In the genomic region with DNA sequence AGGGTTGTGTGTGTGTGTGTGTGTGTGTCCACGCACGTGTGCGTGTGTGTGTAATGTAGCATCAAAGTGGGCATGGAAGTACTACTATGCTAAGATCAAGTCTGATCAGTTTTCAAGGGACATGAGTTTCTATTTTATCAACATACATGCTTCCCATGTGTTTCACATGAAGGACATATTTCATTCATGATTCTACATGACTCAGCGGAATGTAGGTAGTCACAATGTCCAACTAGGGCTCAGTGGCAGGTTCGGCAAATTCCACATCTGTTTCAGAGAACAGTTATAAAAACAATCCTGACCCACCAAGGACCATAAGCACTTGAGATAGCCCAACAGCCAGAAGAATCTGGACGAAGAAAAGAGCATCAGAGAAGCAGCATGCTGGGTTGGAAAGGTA, we compare ENCODE assay signal across 23 cellular contexts.
A peak's percentile ranks its signal among the peaks of the same experiment; 100 is the strongest.
DNase-seq lines count a peak whose midpoint lies in the region; ATAC-seq, FAIRE-seq and TF ChIP-seq lines count a peak whose summit lies in the region.
"Had no signal": no experiment of that assay in that cellular context is flagged by ENCODE, and none has a peak within 500 bp of the region (broad histone marks: within the 10 kb centered on the region; RNA-seq: fewer than 3 reads in every experiment).

No MANE protein-coding gene starts in this region.

- H3K27me3 ChIP-seq in esophagus squamous epithelium (peaks cover 0 to 9% (median 0%) of the 10 kb centered on the region in 4 donors), heart left ventricle (no peaks in the 10 kb centered on the region)
- H3K27me3 ChIP-seq: BLaER1 treated with 17β-estradiol and CSF1 and Interleukin-3, amounts not matched to agents 10 nM and 100 nM had no signal

- CTCF ChIA-PET in A549 (lab: Yijun Ruan, JAX) = interaction anchor here (0.9 kb wide), 1 partner anchor 148 kb away, joined by 3 read pairs; the partner anchor contains the start of gene SPOCK1

- FAIRE-seq in A549 (lab: Jason Lieb, UNC) = no peak
- FAIRE-seq: A204.1, D721Med, GM12878, GM12892, GM18507 had no signal

- no peak for TF ChIP-seq EP300 in A549 (IDR thresholded peaks at IDR 0.05)

- H3K4me3 ChIP-seq in A549 (no peak overlapping the region), esophagus squamous epithelium (no peak overlapping the region), heart left ventricle (no peak overlapping the region)
- H3K4me3 ChIP-seq: BLaER1 treated with 17β-estradiol and CSF1 and Interleukin-3, amounts not matched to agents 10 nM and 100 nM; GM12878 had no signal

- 70% methylated on average over 6 of the region's 6 CpGs for WGBS in A549 (ENCODE audit: missing lambda C conversion rate)
- 53 to 93% methylated on average over 6 of the region's 6 CpGs for WGBS in esophagus squamous epithelium, 2 donors
- WGBS in heart left ventricle, 4 donors = 61 to 91% (median 77%) methylated on average over 6 of the region's 6 CpGs

- H3K27ac ChIP-seq in A549 = no peak overlapping the region
- H3K27ac ChIP-seq in VCaP = peak overlapping the region; percentile 70
- no peak overlapping the region for H3K27ac ChIP-seq in esophagus squamous epithelium
- H3K27ac ChIP-seq in heart left ventricle = no peak overlapping the region
- H3K27ac ChIP-seq: BLaER1 treated with 17β-estradiol and CSF1 and Interleukin-3, amounts not matched to agents 10 nM and 100 nM; C4-2B had no signal

- no peaks in the 10 kb centered on the region for H3K4me1 ChIP-seq in A549
- no peaks in the 10 kb centered on the region for H3K4me1 ChIP-seq in esophagus squamous epithelium
- H3K4me1 ChIP-seq in heart left ventricle = no peaks in the 10 kb centered on the region
- H3K4me1 ChIP-seq: BLaER1 treated with 17β-estradiol and CSF1 and Interleukin-3, amounts not matched to agents 10 nM and 100 nM; Caco-2 had no signal

- H3K36me3 ChIP-seq in esophagus squamous epithelium (no peaks in the 10 kb centered on the region), heart left ventricle (no peaks in the 10 kb centered on the region)
- H3K36me3 ChIP-seq: BLaER1 treated with 17β-estradiol and CSF1 and Interleukin-3, amounts not matched to agents 10 nM and 100 nM had no signal

- intact Hi-C loops in esophagus squamous epithelium (cut with DNase I) = no loop called here
- intact Hi-C loops in heart left ventricle (cut with DNase I) = loop anchor here in 1 of 10 donors (1.0 kb wide), 1 partner anchor 9 kb away; no protein-coding TSS in a partner anchor

- DNase-seq in A549 (ENCODE audit: low read depth in 1 of 2, low spot score in 1 of 2) (no peak), EH (ENCODE audit: low read depth) (peak; percentile 7), omental fat pad (ENCODE audit: low spot score) (no peak), HUDEP-2 (lab: John Stamatoyannopoulos, UW; ENCODE audit: unreplicated experiment in 76 of 76) (no peak), esophagus squamous epithelium (lab: John Stamatoyannopoulos, UW) (no peak), heart left ventricle (no peak)
- DNase-seq in activated CD8-positive, alpha-beta memory T cell treated with anti-CD3 and anti-CD28 coated beads, Interleukin-2, amount 50 U/mL, for 48 hours = no peak
- DNase-seq: 8988T; AML-193; Caco-2; Calu3; CD4-positive, alpha-beta T cell; CD8-positive, alpha-beta T cell; EL; GDM1 had no signal

- POLR2A ChIA-PET in A549 (lab: Yijun Ruan, JAX) = no interaction called here

- no peaks in the 10 kb centered on the region for H3K9me3 ChIP-seq in A549
- no peaks in the 10 kb centered on the region for H3K9me3 ChIP-seq in esophagus squamous epithelium
- no peaks in the 10 kb centered on the region for H3K9me3 ChIP-seq in heart left ventricle
- H3K9me3 ChIP-seq: BLaER1 treated with 17β-estradiol and CSF1 and Interleukin-3, amounts not matched to agents 10 nM and 100 nM; Caco-2 had no signal

- TF ChIP-seq POLR2A in A549 (IDR thresholded peaks at IDR 0.05; ENCODE audit: low read length) (no peak), esophagus squamous epithelium (IDR thresholded peaks at IDR 0.05) (no peak), heart left ventricle (IDR thresholded peaks at IDR 0.05) (no peak)

- H3K4me2 ChIP-seq in A549 = no peak overlapping the region
- H3K4me2 ChIP-seq: BLaER1 treated with 17β-estradiol and CSF1 and Interleukin-3, amounts not matched to agents 10 nM and 100 nM had no signal

- no peak for TF ChIP-seq RAD21 in A549 (conservative IDR thresholded peaks at IDR 0.05 in 1 of 2, IDR thresholded peaks at IDR 0.05 in 1 of 2)

- TF ChIP-seq CTCF in A549 (IDR thresholded peaks at IDR 0.05) (no peak), VCaP (conservative IDR thresholded peaks at IDR 0.05) (no peak), omental fat pad (IDR thresholded peaks at IDR 0.05) (no peak), esophagus squamous epithelium (IDR thresholded peaks at IDR 0.05) (no peak), heart left ventricle (IDR thresholded peaks at IDR 0.05) (no peak)

- ATAC-seq in A549 = no peak
- ATAC-seq in omental fat pad (ENCODE audit: low FRiP score) = peak; percentile 25
- no peak for ATAC-seq in heart left ventricle
- ATAC-seq: CD8-positive, alpha-beta T cell; GM12878 had no signal

TF ChIP-seq in A549, 52 proteins besides CTCF, POLR2A, EP300 and RAD21:
- TF ChIP-seq MAFK (IDR thresholded peaks at IDR 0.05; ENCODE audit: partially characterized antibody) (peak; percentile 84), NFE2L2 (conservative IDR thresholded peaks at IDR 0.05; ENCODE audit: low read length) (peak; percentile 49)
- TF ChIP-seq, protein P1, sequence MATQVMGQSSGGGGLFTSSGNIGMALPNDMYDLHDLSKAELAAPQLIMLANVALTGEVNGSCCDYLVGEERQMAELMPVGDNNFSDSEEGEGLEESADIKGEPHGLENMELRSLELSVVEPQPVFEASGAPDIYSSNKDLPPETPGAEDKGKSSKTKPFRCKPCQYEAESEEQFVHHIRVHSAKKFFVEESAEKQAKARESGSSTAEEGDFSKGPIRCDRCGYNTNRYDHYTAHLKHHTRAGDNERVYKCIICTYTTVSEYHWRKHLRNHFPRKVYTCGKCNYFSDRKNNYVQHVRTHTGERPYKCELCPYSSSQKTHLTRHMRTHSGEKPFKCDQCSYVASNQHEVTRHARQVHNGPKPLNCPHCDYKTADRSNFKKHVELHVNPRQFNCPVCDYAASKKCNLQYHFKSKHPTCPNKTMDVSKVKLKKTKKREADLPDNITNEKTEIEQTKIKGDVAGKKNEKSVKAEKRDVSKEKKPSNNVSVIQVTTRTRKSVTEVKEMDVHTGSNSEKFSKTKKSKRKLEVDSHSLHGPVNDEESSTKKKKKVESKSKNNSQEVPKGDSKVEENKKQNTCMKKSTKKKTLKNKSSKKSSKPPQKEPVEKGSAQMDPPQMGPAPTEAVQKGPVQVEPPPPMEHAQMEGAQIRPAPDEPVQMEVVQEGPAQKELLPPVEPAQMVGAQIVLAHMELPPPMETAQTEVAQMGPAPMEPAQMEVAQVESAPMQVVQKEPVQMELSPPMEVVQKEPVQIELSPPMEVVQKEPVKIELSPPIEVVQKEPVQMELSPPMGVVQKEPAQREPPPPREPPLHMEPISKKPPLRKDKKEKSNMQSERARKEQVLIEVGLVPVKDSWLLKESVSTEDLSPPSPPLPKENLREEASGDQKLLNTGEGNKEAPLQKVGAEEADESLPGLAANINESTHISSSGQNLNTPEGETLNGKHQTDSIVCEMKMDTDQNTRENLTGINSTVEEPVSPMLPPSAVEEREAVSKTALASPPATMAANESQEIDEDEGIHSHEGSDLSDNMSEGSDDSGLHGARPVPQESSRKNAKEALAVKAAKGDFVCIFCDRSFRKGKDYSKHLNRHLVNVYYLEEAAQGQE (IDR thresholded peaks at IDR 0.05) = no peak
